Comparison of ENCODE assay signal across 17 cellular contexts in the genomic region with DNA sequence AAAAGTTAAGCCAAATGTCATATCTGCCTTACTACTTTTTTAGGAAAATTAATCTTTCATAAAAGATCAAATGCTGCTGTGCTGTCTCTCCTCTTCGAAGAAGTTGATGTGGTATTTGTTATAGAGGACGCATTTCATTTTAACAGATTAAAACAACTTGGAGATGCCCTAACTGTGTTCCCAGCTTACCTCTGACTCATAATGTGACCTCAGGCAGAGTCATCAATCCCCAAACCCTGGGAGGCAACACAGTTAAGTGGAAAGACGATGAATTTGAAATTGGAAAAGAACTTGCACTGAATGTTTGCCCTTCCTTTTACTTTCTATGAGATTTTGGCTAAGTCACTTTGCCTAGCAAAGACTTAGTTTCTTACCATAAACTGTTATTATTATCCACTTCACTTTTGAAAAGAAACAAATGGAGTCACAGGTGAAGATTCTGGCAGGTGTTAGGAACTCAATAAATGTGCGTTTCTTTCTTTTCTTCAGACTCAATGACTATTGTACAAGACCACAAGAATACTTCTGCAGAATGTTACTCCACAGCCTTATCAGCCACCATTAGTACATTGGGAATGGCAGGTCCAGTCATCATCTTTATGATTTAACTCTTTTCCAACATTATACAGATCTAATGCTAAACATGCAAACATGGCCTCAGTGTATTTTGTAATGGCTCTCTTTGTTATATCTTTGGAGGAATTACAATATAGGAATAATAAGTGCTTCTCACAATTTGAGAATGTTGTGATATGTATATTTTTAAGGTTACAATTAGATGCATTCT.
DNase-seq lines count a peak whose midpoint lies in the region; TF ChIP-seq lines count a peak whose summit lies in the region.
"Had no signal": no experiment of that assay in that cellular context is flagged by ENCODE, and none has a peak within 500 bp of the region (broad histone marks: within the 10 kb centered on the region; RNA-seq: fewer than 3 reads in every experiment).

No MANE protein-coding gene starts in this region.

- no peaks in the 10 kb centered on the region for H3K4me1 ChIP-seq in colonic mucosa

- H3K4me3 ChIP-seq in kidney epithelial cell (ENCODE audit: low read depth, low read length) (no peak overlapping the region), colonic mucosa (no peak overlapping the region)
- H3K4me3 ChIP-seq: PC-9 had no signal

- no peaks in the 10 kb centered on the region for H3K9me3 ChIP-seq in colonic mucosa

- H3K9ac ChIP-seq in colonic mucosa (ENCODE audit: low read depth in 2 of 2, low read length in 2 of 2), result no peak overlapping the region

- H3K27me3 ChIP-seq in kidney epithelial cell (ENCODE audit: control insufficient read depth, insufficient read depth, low read length) (no peaks in the 10 kb centered on the region), colonic mucosa (no peaks in the 10 kb centered on the region)

- DNase-seq in AG08395 (ENCODE audit: low spot score) (peak; percentile 77), HS-5 (ENCODE audit: low read depth) (peak; percentile 74), astrocyte of the hippocampus (ENCODE audit: low read depth, low spot score) (peak; percentile 38), kidney epithelial cell (ENCODE audit: low read depth) (peak; percentile 10), colonic mucosa (no peak)
- DNase-seq in activated effector memory CD4-positive, alpha-beta T cell treated with anti-CD3 and anti-CD28 coated beads, Interleukin-2, amount 50 U/mL, for 16 hours, result no peak
- no peak for DNase-seq in activated naive CD4-positive, alpha-beta T cell treated with Interleukin-2 at 50 U/mL for 16 hours
- no peak for DNase-seq in activated CD8-positive, alpha-beta memory T cell treated with anti-CD3 and anti-CD28 coated beads, Interleukin-2, amount 50 U/mL, for 48 hours
- DNase-seq: activated CD4-positive, alpha-beta T cell treated with anti-CD3 and anti-CD28 coated beads for 48 hours; activated naive CD8-positive, alpha-beta T cell treated with anti-CD3 and anti-CD28 coated beads, Interleukin-2, amount 50 U/mL, for 24 hours; activated T-cell treated with anti-CD3 and anti-CD28 coated beads, Interleukin-2, amount 50 U/mL, for 24 hours; midbrain; NCI-H1417; NCI-H510A treated with DMSO at 0.1 percent for 48 hours; occipital lobe; PC-9; stimulated activated CD4-positive, alpha-beta T cell treated with anti-CD3 and anti-CD28 coated beads, Interleukin-15, amount 100 ng/mL, for 24 hours had no signal

- no peak overlapping the region for H3K27ac ChIP-seq in colonic mucosa
- H3K27ac ChIP-seq: PC-9 had no signal

- TF ChIP-seq CTCF in kidney epithelial cell (IDR thresholded peaks at IDR 0.05; ENCODE audit: insufficient read depth, low read length, poor library complexity, severe bottlenecking) (no peak), colonic mucosa (IDR thresholded peaks at IDR 0.05) (no peak)

- H3K36me3 ChIP-seq in kidney epithelial cell (ENCODE audit: control insufficient read depth, insufficient read depth, low read length) (no peaks in the 10 kb centered on the region), colonic mucosa (no peaks in the 10 kb centered on the region)

- intact Hi-C loops in colonic mucosa (cut with DNase I), result no loop called here

Comparison
In these comparisons a context has a peak if more than half of its experiments do, and no peak if none do; other contexts are left out.
1. DNase-seq: peak in AG08395 (single experiment), HS-5 (single experiment), astrocyte of the hippocampus (single experiment) and kidney epithelial cell (single experiment); none in activated effector memory CD4-positive, alpha-beta T cell treated with anti-CD3 and anti-CD28 coated beads, Interleukin-2, amount 50 U/mL, for 16 hours (single experiment), activated naive CD4-positive, alpha-beta T cell treated with Interleukin-2 at 50 U/mL for 16 hours (single experiment), colonic mucosa (single experiment) and activated CD8-positive, alpha-beta memory T cell treated with anti-CD3 and anti-CD28 coated beads, Interleukin-2, amount 50 U/mL, for 48 hours (single experiment).